8 cellular contexts compared by ENCODE assay signal in the genomic region with DNA sequence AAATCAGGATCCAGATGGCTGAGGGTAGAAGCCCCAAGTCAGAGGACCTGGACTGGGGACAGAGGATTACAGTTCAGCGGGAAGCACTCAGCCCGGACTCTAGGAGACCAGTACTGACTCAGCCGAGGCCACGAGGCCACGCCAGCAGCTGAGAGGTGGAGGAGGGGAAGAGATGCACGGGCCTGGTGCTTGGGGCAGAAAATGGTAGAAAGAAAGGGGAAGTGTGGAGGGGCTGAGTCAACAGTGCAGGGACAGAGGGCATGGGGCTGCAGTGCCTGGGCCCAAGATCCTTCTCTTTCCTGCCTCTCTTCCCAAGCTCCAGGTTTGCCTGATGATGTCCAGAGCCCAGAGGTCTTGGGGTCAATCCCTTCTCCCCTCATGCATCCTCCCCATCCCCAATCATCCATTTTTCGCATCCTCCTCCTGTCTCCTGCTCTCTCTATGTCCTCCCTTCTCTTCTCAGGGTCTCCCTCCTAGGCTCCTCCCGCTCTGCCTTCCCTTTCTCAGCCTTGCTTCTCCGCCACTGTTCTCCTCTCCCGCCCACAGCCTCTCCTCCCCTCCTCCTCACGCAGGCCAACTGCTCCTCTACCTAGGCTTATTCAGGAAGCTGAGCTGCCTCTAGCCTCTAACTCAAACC. TPM values are rescaled to one million over a fixed set of nuclear protein-coding genes. Genes with fewer than 3 reads are reported as not detected.
DNase-seq lines count a peak whose midpoint lies in the region; ATAC-seq, FAIRE-seq and TF ChIP-seq lines count a peak whose summit lies in the region.

No MANE protein-coding gene starts in this region.

- no peaks in the 10 kb centered on the region for H3K27me3 Mint-ChIP-seq in activated naive CD4-positive, alpha-beta T cell treated with anti-CD3 and anti-CD28 coated beads for 36 hours (ENCODE audit: low read depth)

- H3K9me3 Mint-ChIP-seq in activated naive CD4-positive, alpha-beta T cell treated with anti-CD3 and anti-CD28 coated beads for 36 hours = no peaks in the 10 kb centered on the region

- 51% methylated on average over 11 of the region's 11 CpGs for WGBS in A549 (ENCODE audit: missing lambda C conversion rate)
- whole genome bisulfite sequencing in psoas muscle, 3 donors = 43 to 51% (median 46%) methylated on average over 11 of the region's 11 CpGs

- no peak for TF ChIP-seq EP300 in A549 (IDR thresholded peaks at IDR 0.05)

- ATAC-seq in A549 (peak; percentile 48 to 67; a peak in 5 of 6 replicates), psoas muscle (peak; percentile 25 to 56 (median 42)), GM21515 (IDR thresholded peaks at IDR 0.05; ENCODE audit: unreplicated experiment) (no peak)

- FAIRE-seq in A549 (lab: Jason Lieb, UNC) (no peak), HTR-8/SVneo (lab: Jason Lieb, UNC) (no peak)

- no peaks in the 10 kb centered on the region for H3K9me3 ChIP-seq in A549
- no peaks in the 10 kb centered on the region for H3K9me3 ChIP-seq in cardiac muscle cell (ENCODE audit: low read depth)
- no peaks in the 10 kb centered on the region for H3K9me3 ChIP-seq in psoas muscle

- TF ChIP-seq RAD21 in A549 (conservative IDR thresholded peaks at IDR 0.05 in 1 of 2, IDR thresholded peaks at IDR 0.05 in 1 of 2) = no peak

- peaks cover 46% of the 10 kb centered on the region for H3K36me3 Mint-ChIP-seq in activated naive CD4-positive, alpha-beta T cell treated with anti-CD3 and anti-CD28 coated beads for 36 hours (ENCODE audit: low read depth)

- CTCF ChIA-PET in A549 (lab: Yijun Ruan, JAX) = interaction anchor here (0.6 to 6.4 kb wide), 5 partner anchors 8 to 119 kb away, joined by 3 to 40 read pairs (median 4); no protein-coding TSS in a partner anchor
- CTCF ChIA-PET in activated naive CD4-positive, alpha-beta T cell treated with anti-CD3 and anti-CD28 coated beads for 36 hours (lab: Charles Lee) = interaction anchor here (0.6 to 4.5 kb wide), 3 partner anchors 18 to 32 kb away, joined by 3 to 21 read pairs (median 3); no protein-coding TSS in a partner anchor

- intact Hi-C loops in activated naive CD4-positive, alpha-beta T cell treated with anti-CD3 and anti-CD28 coated beads for 36 hours (cut with micrococcal nuclease) = loop anchor here (2.0 to 10.0 kb wide), 2 partner anchors 368 to 696 kb away; partner anchors contain the start of genes CCT3, CLK2, HCN3 and TSACC
- intact Hi-C loops in psoas muscle (cut with DNase I) = no loop called here

- peak overlapping the region; percentile 60 for H3K4me3 Mint-ChIP-seq in activated naive CD4-positive, alpha-beta T cell treated with anti-CD3 and anti-CD28 coated beads for 36 hours

- DNase-seq in A549 (ENCODE audit: low read depth in 1 of 2, low spot score in 1 of 2) = no peak
- peak; percentile 66 for DNase-seq in NAMALWA (ENCODE audit: low spot score)
- DNase-seq in activated naive CD4-positive, alpha-beta T cell treated with anti-CD3 and anti-CD28 coated beads for 36 hours = peak; percentile 69
- peak in 1 of 2 donors; percentile 78 for DNase-seq in cardiac muscle cell (ENCODE audit: low read depth in 1 of 2, low spot score in 1 of 2)
- DNase-seq in psoas muscle = peak; percentile 75 to 83
- DNase-seq in HTR-8/SVneo (ENCODE audit: insufficient read length, low spot score) = no peak

- TF ChIP-seq POLR2A in A549 (IDR thresholded peaks at IDR 0.05; ENCODE audit: low read length) = no peak
- peak; percentile 34 for TF ChIP-seq POLR2A in GM19193 (IDR thresholded peaks at IDR 0.05; ENCODE audit: extremely low read depth, insufficient read depth, insufficient read length)

- H3K27ac ChIP-seq in A549 (peak overlapping the region; percentile 44 to 55; a peak in 4 of 6 replicates), cardiac muscle cell (peak overlapping the region; percentile 84), psoas muscle (peak overlapping the region; percentile 89)

- H3K4me1 ChIP-seq in A549 (peaks cover 76% of the 10 kb centered on the region), cardiac muscle cell (ENCODE audit: low read depth) (peaks cover 52% of the 10 kb centered on the region), psoas muscle (peaks cover 94% of the 10 kb centered on the region)

- peak overlapping the region; percentile 96 for H3K27ac Mint-ChIP-seq in activated naive CD4-positive, alpha-beta T cell treated with anti-CD3 and anti-CD28 coated beads for 36 hours

- H3K4me1 Mint-ChIP-seq in activated naive CD4-positive, alpha-beta T cell treated with anti-CD3 and anti-CD28 coated beads for 36 hours (ENCODE audit: low read depth) = peaks cover 92% of the 10 kb centered on the region

- H3K4me2 ChIP-seq in A549 = peak overlapping the region; percentile 55

- H3K27me3 ChIP-seq in cardiac muscle cell (no peaks in the 10 kb centered on the region), psoas muscle (ENCODE audit: insufficient read depth in 3 of 3, low read length in 2 of 3) (no peaks in the 10 kb centered on the region)

- POLR2A ChIA-PET in A549 (lab: Yijun Ruan, JAX) = interaction anchor here (0.6 kb wide), 2 partner anchors 13 to 33 kb away, joined by 3 to 5 read pairs; no protein-coding TSS in a partner anchor

- TF ChIP-seq CTCF in A549 (IDR thresholded peaks at IDR 0.05) (no peak), cardiac muscle cell (IDR thresholded peaks at IDR 0.05; ENCODE audit: low read depth, low read length) (no peak), psoas muscle (IDR thresholded peaks at IDR 0.05) (no peak)

- H3K4me3 ChIP-seq in A549 = no peak overlapping the region
- H3K4me3 ChIP-seq in cardiac muscle cell = no peak overlapping the region
- H3K4me3 ChIP-seq in psoas muscle = no peak overlapping the region

- H3K36me3 ChIP-seq in cardiac muscle cell (no peaks in the 10 kb centered on the region), psoas muscle (ENCODE audit: insufficient read depth in 1 of 2, low read depth in 1 of 2) (peaks cover 0 to 23% of the 10 kb centered on the region in 2 donors)

TF ChIP-seq in A549, 52 proteins besides CTCF, POLR2A, EP300 and RAD21 (continues in another document):
- TF ChIP-seq MAFK (IDR thresholded peaks at IDR 0.05; ENCODE audit: partially characterized antibody) (no peak), HOXA7 (CRISPR knock-in tag; IDR thresholded peaks at IDR 0.05) (no peak)

RNA-seq across cellular contexts. Expression of gene ARHGEF2, which starts 7.7 kb away (rescaled TPM):
- 67.4 and 69.1 TPM in 2 replicates for polyA plus RNA-seq in A549 (2011; rRNA removed)
- polyA plus RNA-seq in A549 (2012; cell fraction: cytosol; rRNA removed) = 22.8 and 23.2 TPM in 2 replicates
- polyA plus RNA-seq in A549 (2012; cell fraction: nucleus; rRNA removed) = 66.0 and 69.8 TPM in 2 replicates
- polyA plus RNA-seq in A549 (2017; fragmentation: RNase III; extraction: RNeasy Plus Mini Kit Qiagen cat#74134 plus additional on column Dnase treatment) = 21.3 to 21.5 TPM (median 21.5 TPM) in 3 replicates
- polyA minus RNA-seq in A549 (2011; rRNA and poly(A)+ RNA removed) = 84.0 and 96.7 TPM in 2 replicates
- total RNA-seq in activated naive CD4-positive, alpha-beta T cell treated with anti-CD3 and anti-CD28 coated beads for 36 hours = 100 to 1,000 TPM; 154 to 159 TPM
- total RNA-seq in cardiac muscle cell = 89.4 and 126 TPM in 2 replicates
- polyA plus RNA-seq in cardiac muscle cell = 38.6 and 54.9 TPM in 2 replicates
- 10 to 100 TPM; 22.8 to 54.0 (median 46.3) TPM for total RNA-seq in psoas muscle
- polyA plus RNA-seq in psoas muscle = 10 to 100 TPM in 2 of 3 donors, 1 to 10 TPM in 1; 7.4 to 39.1 (median 12.1) TPM

RNA-seq across cellular contexts. Expression of gene RXFP4, which starts 29.2 kb away (rescaled TPM):
- polyA plus RNA-seq in A549 (2011; rRNA removed) (0.12 TPM in 1 of 2 replicates, not detected in the other), A549 (2017; fragmentation: RNase III; extraction: RNeasy Plus Mini Kit Qiagen cat#74134 plus additional on column Dnase treatment) (0.06 TPM in 1 of 3 replicates, not detected in the others), cardiac muscle cell (0.74 TPM in 1 of 2 replicates, not detected in the other), psoas muscle (not detected)
- polyA plus RNA-seq in A549 (2012; cell fraction: cytosol; rRNA removed) = 0.03 and 0.05 TPM in 2 replicates
- polyA plus RNA-seq in A549 (2012; cell fraction: nucleus; rRNA removed) = 0.07 TPM in 1 of 2 replicates, not detected in the other
- not detected in 2 replicates for polyA minus RNA-seq in A549 (2011; rRNA and poly(A)+ RNA removed)
- total RNA-seq in activated naive CD4-positive, alpha-beta T cell treated with anti-CD3 and anti-CD28 coated beads for 36 hours = under 1 TPM in 1 of 2 experiments, not detected in 1; 0.29 TPM
- total RNA-seq in cardiac muscle cell (0.33 TPM in 1 of 2 replicates, not detected in the other), psoas muscle (not detected)

RNA-seq across cellular contexts. Expression of gene KHDC4, which starts 36.4 kb away (rescaled TPM):
- polyA plus RNA-seq in A549 (2011; rRNA removed) (69.9 and 72.3 TPM in 2 replicates), A549 (2017; fragmentation: RNase III; extraction: RNeasy Plus Mini Kit Qiagen cat#74134 plus additional on column Dnase treatment) (35.7 to 37.9 TPM (median 37.7 TPM) in 3 replicates), cardiac muscle cell (26.6 and 31.5 TPM in 2 replicates), psoas muscle (10 to 100 TPM; 11.0 to 33.1 (median 11.2) TPM)
- 22.6 and 30.2 TPM in 2 replicates for polyA plus RNA-seq in A549 (2012; cell fraction: cytosol; rRNA removed)
- polyA plus RNA-seq in A549 (2012; cell fraction: nucleus; rRNA removed) = 52.1 and 67.4 TPM in 2 replicates
- 58.0 and 90.2 TPM in 2 replicates for polyA minus RNA-seq in A549 (2011; rRNA and poly(A)+ RNA removed)
- 10 to 100 TPM; 82.3 to 87.2 TPM for total RNA-seq in activated naive CD4-positive, alpha-beta T cell treated with anti-CD3 and anti-CD28 coated beads for 36 hours
- total RNA-seq in cardiac muscle cell (61.0 and 86.4 TPM in 2 replicates), psoas muscle (10 to 100 TPM; 16.4 to 26.1 (median 23.1) TPM)

RNA-seq across cellular contexts. Expression of gene SSR2, which starts 50.1 kb away (rescaled TPM):
- polyA plus RNA-seq in A549 (2011; rRNA removed) (382 and 581 TPM in 2 replicates), A549 (2017; fragmentation: RNase III; extraction: RNeasy Plus Mini Kit Qiagen cat#74134 plus additional on column Dnase treatment) (255 to 266 TPM (median 261 TPM) in 3 replicates), cardiac muscle cell (174 and 188 TPM in 2 replicates), psoas muscle (100 to 1,000 TPM in 2 of 3 donors, 10 to 100 TPM in 1; 83.0 to 255 (median 124) TPM)
- polyA plus RNA-seq in A549 (2012; cell fraction: cytosol; rRNA removed) = 298 and 314 TPM in 2 replicates
- 230 and 535 TPM in 2 replicates for polyA plus RNA-seq in A549 (2012; cell fraction: nucleus; rRNA removed)
- polyA minus RNA-seq in A549 (2011; rRNA and poly(A)+ RNA removed) = 225 and 325 TPM in 2 replicates
- 100 to 1,000 TPM; 141 to 142 TPM for total RNA-seq in activated naive CD4-positive, alpha-beta T cell treated with anti-CD3 and anti-CD28 coated beads for 36 hours
- total RNA-seq in cardiac muscle cell (119 and 198 TPM in 2 replicates), psoas muscle (10 to 100 TPM; 44.6 to 77.5 (median 61.6) TPM)

RNA-seq across cellular contexts. Expression of gene RIT1, which starts 59.5 kb away (rescaled TPM):
- polyA plus RNA-seq in A549 (2011; rRNA removed) (48.1 and 51.9 TPM in 2 replicates), A549 (2017; fragmentation: RNase III; extraction: RNeasy Plus Mini Kit Qiagen cat#74134 plus additional on column Dnase treatment) (19.2 to 23.6 TPM (median 20.4 TPM) in 3 replicates), cardiac muscle cell (40.6 and 54.2 TPM in 2 replicates), psoas muscle (10 to 100 TPM in 2 of 3 donors, 1 to 10 TPM in 1; 5.1 to 11.0 (median 10.4) TPM)
- polyA plus RNA-seq in A549 (2012; cell fraction: cytosol; rRNA removed) = 16.8 and 17.2 TPM in 2 replicates
- polyA plus RNA-seq in A549 (2012; cell fraction: nucleus; rRNA removed) = 10.3 and 14.4 TPM in 2 replicates
- polyA minus RNA-seq in A549 (2011; rRNA and poly(A)+ RNA removed) = 30.5 and 44.6 TPM in 2 replicates
- 10 to 100 TPM; 17.1 to 21.3 TPM for total RNA-seq in activated naive CD4-positive, alpha-beta T cell treated with anti-CD3 and anti-CD28 coated beads for 36 hours
- total RNA-seq in cardiac muscle cell (29.1 and 48.7 TPM in 2 replicates), psoas muscle (10 to 100 TPM; 11.1 to 16.9 (median 12.8) TPM)

Comparison
In these comparisons a context has a peak if more than half of its experiments do, and no peak if none do; other contexts are left out.
1. DNase-seq: peak in NAMALWA (single experiment), activated naive CD4-positive, alpha-beta T cell treated with anti-CD3 and anti-CD28 coated beads for 36 hours (single experiment) and psoas muscle (2 of 2); none in A549 (0 of 2) and HTR-8/SVneo (single experiment).
2. Peak in every context shown above with its lines, with median percentiles within 50 percentile points of each other: H3K27ac ChIP-seq.